Comparison of ENCODE assay signal across 8 cellular contexts in genomic region chr14:24052656-24053547, GRCh38. TPM values are rescaled to one million over a fixed set of nuclear protein-coding genes. Genes with fewer than 3 reads are reported as not detected.
DNase-seq lines count a peak whose midpoint lies in the region; ATAC-seq and TF ChIP-seq lines count a peak whose summit lies in the region.

No MANE protein-coding gene starts in this region.

- H3K4me3 ChIP-seq in NB4 (ENCODE audit: low read depth, low read length): no peak overlapping the region
- peak overlapping the region; percentile 76 to 82 for H3K4me3 ChIP-seq in mucosa of rectum (ENCODE audit: low read length in 2 of 2)
- H3K4me3 ChIP-seq in thyroid gland (replicated peaks in 1 of 3): peak overlapping the region in 1 of 3 donors; percentile 63

- peaks cover 11% of the 10 kb centered on the region for H3K36me3 Mint-ChIP-seq in stimulated activated memory B cell treated with anti-CD40 and anti-IgM and Interleukin-4, amounts not matched to agents 10 μg/mL and 1 μg/mL and 100 μg/mL, for 72 hours

- DNase-seq in NB4 (ENCODE audit: low read depth): peak; percentile 14
- peak; percentile 64 for DNase-seq in activated naive CD4-positive, alpha-beta T cell treated with anti-CD3 and anti-CD28 coated beads, Interleukin-2, amount 50 U/mL, for 16 hours
- no peak for DNase-seq in thyroid gland
- no peak for DNase-seq in cortex of kidney (lab: John Stamatoyannopoulos, UW)
- DNase-seq in retina: no peak

- TF ChIP-seq POLR2A in NB4 (IDR thresholded peaks at IDR 0.05; ENCODE audit: extremely low read depth, insufficient read length) (no peak), thyroid gland (IDR thresholded peaks at IDR 0.05) (no peak)

- no peak overlapping the region for H3K9ac ChIP-seq in mucosa of rectum (ENCODE audit: low read depth in 1 of 2, low read length in 2 of 2)

- H3K9me3 ChIP-seq in mucosa of rectum (ENCODE audit: control insufficient read depth in 2 of 2, low read length in 2 of 2) (peaks cover 0 to 2% of the 10 kb centered on the region in 2 donors), thyroid gland (no peaks in the 10 kb centered on the region)

- WGBS in thyroid gland, 2 donors: 54 to 63% methylated on average over 17 to 19 of the region's 20 CpGs

- H3K27ac ChIP-seq in mucosa of rectum (ENCODE audit: low read depth in 2 of 2, low read length in 2 of 2) (no peak overlapping the region), thyroid gland (no peak overlapping the region)

- no peaks in the 10 kb centered on the region for H3K9me3 Mint-ChIP-seq in stimulated activated memory B cell treated with anti-CD40 and anti-IgM and Interleukin-4, amounts not matched to agents 10 μg/mL and 1 μg/mL and 100 μg/mL, for 72 hours

- intact Hi-C loops in thyroid gland (cut with DNase I): no loop called here

- H3K27me3 Mint-ChIP-seq in stimulated activated memory B cell treated with anti-CD40 and anti-IgM and Interleukin-4, amounts not matched to agents 10 μg/mL and 1 μg/mL and 100 μg/mL, for 72 hours: no peaks in the 10 kb centered on the region

- no peaks in the 10 kb centered on the region for H3K36me3 ChIP-seq in mucosa of rectum (ENCODE audit: control insufficient read depth in 2 of 2, insufficient read depth in 2 of 2, low read length in 2 of 2)
- no peaks in the 10 kb centered on the region for H3K36me3 ChIP-seq in thyroid gland

- peaks cover 0 to 2% of the 10 kb centered on the region in 2 donors for H3K27me3 ChIP-seq in mucosa of rectum (ENCODE audit: control insufficient read depth in 2 of 2, insufficient read depth in 2 of 2, low read length in 2 of 2)
- no peaks in the 10 kb centered on the region for H3K27me3 ChIP-seq in thyroid gland

- no peak for ATAC-seq in stimulated activated memory B cell treated with anti-CD40 and anti-IgM and Interleukin-4, amounts not matched to agents 10 μg/mL and 1 μg/mL and 100 μg/mL, for 72 hours
- ATAC-seq in GM21381 (IDR thresholded peaks at IDR 0.05; ENCODE audit: unreplicated experiment): no peak

- H3K27ac Mint-ChIP-seq in stimulated activated memory B cell treated with anti-CD40 and anti-IgM and Interleukin-4, amounts not matched to agents 10 μg/mL and 1 μg/mL and 100 μg/mL, for 72 hours: peak overlapping the region; percentile 54

- peaks cover 44% of the 10 kb centered on the region for H3K4me1 Mint-ChIP-seq in stimulated activated memory B cell treated with anti-CD40 and anti-IgM and Interleukin-4, amounts not matched to agents 10 μg/mL and 1 μg/mL and 100 μg/mL, for 72 hours

- TF ChIP-seq CTCF in NB4 (IDR thresholded peaks at IDR 0.05; ENCODE audit: low read depth, low read length): no peak
- TF ChIP-seq CTCF in thyroid gland (IDR thresholded peaks at IDR 0.05): no peak

- H3K4me1 ChIP-seq in mucosa of rectum (ENCODE audit: control insufficient read depth in 2 of 2, insufficient read depth in 2 of 2, low read length in 2 of 2): peaks cover 8 to 9% of the 10 kb centered on the region in 2 donors
- peaks cover 8 to 14% of the 10 kb centered on the region in 2 donors for H3K4me1 ChIP-seq in thyroid gland

- H3K4me3 Mint-ChIP-seq in stimulated activated memory B cell treated with anti-CD40 and anti-IgM and Interleukin-4, amounts not matched to agents 10 μg/mL and 1 μg/mL and 100 μg/mL, for 72 hours: peak overlapping the region; percentile 78

RNA-seq across cellular contexts. Expression of gene CARMIL3, which starts 1.1 kb away (rescaled TPM):
- total RNA-seq in thyroid gland: 1 to 10 TPM in 2 of 4 donors, under 1 TPM in 2; 0.63 to 1.3 (median 0.99) TPM

RNA-seq across cellular contexts. Expression of gene CPNE6, which starts 18.5 kb away (rescaled TPM):
- under 1 TPM in 1 of 4 donors, not detected in 3; 0.29 TPM for total RNA-seq in thyroid gland

RNA-seq across cellular contexts. Expression of gene PCK2, which starts 41.2 kb away (rescaled TPM):
- total RNA-seq in thyroid gland: 10 to 100 TPM; 29.8 to 47.4 (median 39.3) TPM

Comparison
In these comparisons a context has a peak if more than half of its experiments do, and no peak if none do; other contexts are left out.
1. DNase-seq: peak in NB4 (single experiment) and activated naive CD4-positive, alpha-beta T cell treated with anti-CD3 and anti-CD28 coated beads, Interleukin-2, amount 50 U/mL, for 16 hours (single experiment); none in thyroid gland (0 of 2), cortex of kidney (single experiment) and retina (single experiment).